In genomic region chr6:165884813-165885765, GRCh38 we compare ENCODE assay signal across 1 cellular context.
TF ChIP-seq lines count a peak whose summit lies in the region.

No MANE protein-coding gene starts in this region.

TF ChIP-seq in GM12878, 131 proteins besides CTCF, POLR2A, EP300 and RAD21 (continued from another document):
- TF ChIP-seq HSF1 (IDR thresholded peaks at IDR 0.05; ENCODE audit: low read depth, low read length) (no peak), BCL11A (IDR thresholded peaks at IDR 0.05; ENCODE audit: low read depth, low read length) (no peak), MYB (IDR thresholded peaks at IDR 0.05; ENCODE audit: borderline replicate concordance, low read depth, low read length) (no peak), SIN3A (IDR thresholded peaks at IDR 0.05; ENCODE audit: low read depth, low read length) (no peak), CREB1 (IDR thresholded peaks at IDR 0.05; ENCODE audit: low read depth) (no peak), SKIL (IDR thresholded peaks at IDR 0.05; ENCODE audit: low read depth, poor library complexity, severe bottlenecking) (no peak), NFIC (IDR thresholded peaks at IDR 0.05; ENCODE audit: low read depth, low read length) (no peak), ZNF207 (IDR thresholded peaks at IDR 0.05; ENCODE audit: borderline replicate concordance) (no peak), IRF4 (IDR thresholded peaks at IDR 0.05; ENCODE audit: low read depth, low read length) (peak; percentile 12; the same call in 1 of the 2 replicates), TAF1 (IDR thresholded peaks at IDR 0.05; ENCODE audit: borderline replicate concordance, low read depth, low read length) (no peak), ZNF687 (IDR thresholded peaks at IDR 0.05) (no peak), RUNX3 (IDR thresholded peaks at IDR 0.05; ENCODE audit: low read length) (peak; percentile 26; the same call in 1 of the 2 replicates), KAT2A (conservative IDR thresholded peaks at IDR 0.05; ENCODE audit: control insufficient read depth, low read depth, low read length) (no peak), CBFB (IDR thresholded peaks at IDR 0.05; ENCODE audit: low read depth) (no peak), USF1 (IDR thresholded peaks at IDR 0.05; ENCODE audit: borderline replicate concordance, extremely low read length, insufficient read depth, low read depth, low read length) (no peak), YY1 (IDR thresholded peaks at IDR 0.05; ENCODE audit: low read depth, low read length) (0 out of 2 replicates have a peak, but pooled peaks have one; percentile 56), JUNB (IDR thresholded peaks at IDR 0.05) (no peak), CREM (IDR thresholded peaks at IDR 0.05; ENCODE audit: low read depth) (no peak), MXI1 (IDR thresholded peaks at IDR 0.05; ENCODE audit: low read depth, low read length) (no peak), KDM1A (IDR thresholded peaks at IDR 0.05; ENCODE audit: borderline replicate concordance) (no peak)
